ENCODE assay signal across 1 cellular context in genomic region chr6:121436966-121437756, GRCh38.
TF ChIP-seq lines count a peak whose summit lies in the region.

No MANE protein-coding gene starts in this region.

TF ChIP-seq in HEK293, 187 proteins besides CTCF, POLR2A, EP300 and RAD21 (continued from another document and continues in another):
- TF ChIP-seq PATZ1 (tag by site-specific recombination; IDR thresholded peaks at IDR 0.05) (no peak), GLIS2 (tag by site-specific recombination; IDR thresholded peaks at IDR 0.05) (peak; percentile 41; the same call in 1 of the 2 replicates), ZBTB20 (tag by site-specific recombination; IDR thresholded peaks at IDR 0.05) (peak; percentile 31), GLIS1 (tag by site-specific recombination; IDR thresholded peaks at IDR 0.05) (peak; percentile 53), ZNF670 (tag by site-specific recombination; IDR thresholded peaks at IDR 0.05; ENCODE audit: low read depth) (no peak), ZNF221 (tag by site-specific recombination; IDR thresholded peaks at IDR 0.05; ENCODE audit: borderline replicate concordance) (no peak), ZBTB1 (tag by site-specific recombination; IDR thresholded peaks at IDR 0.05) (no peak), ZNF146 (tag by site-specific recombination; IDR thresholded peaks at IDR 0.05) (no peak), ZNF335 (tag by site-specific recombination; conservative IDR thresholded peaks at IDR 0.05) (peak; percentile 82), SP2 (tag by site-specific recombination; IDR thresholded peaks at IDR 0.05) (0 out of 2 replicates have a peak, but pooled peaks have one; percentile 9), ZEB2 (tag by site-specific recombination; IDR thresholded peaks at IDR 0.05) (no peak), ZNF76 (tag by site-specific recombination; IDR thresholded peaks at IDR 0.05; ENCODE audit: borderline replicate concordance, low read depth) (peak; percentile 41; the same call in 1 of the 2 replicates), ZNF121 (tag by site-specific recombination; IDR thresholded peaks at IDR 0.05) (peak; percentile 97), ZNF37A (tag by site-specific recombination; IDR thresholded peaks at IDR 0.05) (no peak), SCRT2 (tag by site-specific recombination; IDR thresholded peaks at IDR 0.05) (no peak), HIC1 (tag by site-specific recombination; IDR thresholded peaks at IDR 0.05) (no peak), WT1 (tag by site-specific recombination; IDR thresholded peaks at IDR 0.05) (no peak), ZNF513 (tag by site-specific recombination; IDR thresholded peaks at IDR 0.05) (no peak), ZNF48 (tag by site-specific recombination; IDR thresholded peaks at IDR 0.05) (no peak), ZNF311 (tag by site-specific recombination; IDR thresholded peaks at IDR 0.05; ENCODE audit: borderline replicate concordance) (no peak), ZSCAN16 (tag by site-specific recombination; IDR thresholded peaks at IDR 0.05) (no peak), ZNF175 (tag by site-specific recombination; IDR thresholded peaks at IDR 0.05) (no peak), ZNF148 (tag by site-specific recombination; IDR thresholded peaks at IDR 0.05; ENCODE audit: borderline replicate concordance) (no peak), HOXC10 (CRISPR knock-in tag; IDR thresholded peaks at IDR 0.05) (no peak), ZNF394 (tag by site-specific recombination; IDR thresholded peaks at IDR 0.05; ENCODE audit: borderline replicate concordance) (no peak), ZNF600 (tag by site-specific recombination; IDR thresholded peaks at IDR 0.05) (no peak), ZBTB11 (tag by site-specific recombination; conservative IDR thresholded peaks at IDR 0.05; ENCODE audit: low read depth) (no peak), ZSCAN30 (tag by site-specific recombination; IDR thresholded peaks at IDR 0.05) (peak; percentile 57; the same call in 1 of the 2 replicates), ZNF843 (tag by site-specific recombination; IDR thresholded peaks at IDR 0.05) (no peak), BCL11A (tag by site-specific recombination; IDR thresholded peaks at IDR 0.05; ENCODE audit: low read depth) (no peak), ZNF585B (tag by site-specific recombination; IDR thresholded peaks at IDR 0.05) (no peak), PRDM6 (tag by site-specific recombination; IDR thresholded peaks at IDR 0.05) (peak; percentile 32; the same call in 1 of the 2 replicates), ZNF654 (tag by site-specific recombination; IDR thresholded peaks at IDR 0.05; ENCODE audit: low read depth) (no peak), ZNF214 (tag by site-specific recombination; IDR thresholded peaks at IDR 0.05; ENCODE audit: borderline replicate concordance) (no peak)
- TF ChIP-seq, protein P1, sequence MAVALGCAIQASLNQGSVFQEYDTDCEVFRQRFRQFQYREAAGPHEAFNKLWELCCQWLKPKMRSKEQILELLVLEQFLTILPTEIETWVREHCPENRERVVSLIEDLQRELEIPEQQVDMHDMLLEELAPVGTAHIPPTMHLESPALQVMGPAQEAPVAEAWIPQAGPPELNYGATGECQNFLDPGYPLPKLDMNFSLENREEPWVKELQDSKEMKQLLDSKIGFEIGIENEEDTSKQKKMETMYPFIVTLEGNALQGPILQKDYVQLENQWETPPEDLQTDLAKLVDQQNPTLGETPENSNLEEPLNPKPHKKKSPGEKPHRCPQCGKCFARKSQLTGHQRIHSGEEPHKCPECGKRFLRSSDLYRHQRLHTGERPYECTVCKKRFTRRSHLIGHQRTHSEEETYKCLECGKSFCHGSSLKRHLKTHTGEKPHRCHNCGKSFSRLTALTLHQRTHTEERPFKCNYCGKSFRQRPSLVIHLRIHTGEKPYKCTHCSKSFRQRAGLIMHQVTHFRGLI (tag by site-specific recombination; IDR thresholded peaks at IDR 0.05): no peak
- TF ChIP-seq, protein P2, sequence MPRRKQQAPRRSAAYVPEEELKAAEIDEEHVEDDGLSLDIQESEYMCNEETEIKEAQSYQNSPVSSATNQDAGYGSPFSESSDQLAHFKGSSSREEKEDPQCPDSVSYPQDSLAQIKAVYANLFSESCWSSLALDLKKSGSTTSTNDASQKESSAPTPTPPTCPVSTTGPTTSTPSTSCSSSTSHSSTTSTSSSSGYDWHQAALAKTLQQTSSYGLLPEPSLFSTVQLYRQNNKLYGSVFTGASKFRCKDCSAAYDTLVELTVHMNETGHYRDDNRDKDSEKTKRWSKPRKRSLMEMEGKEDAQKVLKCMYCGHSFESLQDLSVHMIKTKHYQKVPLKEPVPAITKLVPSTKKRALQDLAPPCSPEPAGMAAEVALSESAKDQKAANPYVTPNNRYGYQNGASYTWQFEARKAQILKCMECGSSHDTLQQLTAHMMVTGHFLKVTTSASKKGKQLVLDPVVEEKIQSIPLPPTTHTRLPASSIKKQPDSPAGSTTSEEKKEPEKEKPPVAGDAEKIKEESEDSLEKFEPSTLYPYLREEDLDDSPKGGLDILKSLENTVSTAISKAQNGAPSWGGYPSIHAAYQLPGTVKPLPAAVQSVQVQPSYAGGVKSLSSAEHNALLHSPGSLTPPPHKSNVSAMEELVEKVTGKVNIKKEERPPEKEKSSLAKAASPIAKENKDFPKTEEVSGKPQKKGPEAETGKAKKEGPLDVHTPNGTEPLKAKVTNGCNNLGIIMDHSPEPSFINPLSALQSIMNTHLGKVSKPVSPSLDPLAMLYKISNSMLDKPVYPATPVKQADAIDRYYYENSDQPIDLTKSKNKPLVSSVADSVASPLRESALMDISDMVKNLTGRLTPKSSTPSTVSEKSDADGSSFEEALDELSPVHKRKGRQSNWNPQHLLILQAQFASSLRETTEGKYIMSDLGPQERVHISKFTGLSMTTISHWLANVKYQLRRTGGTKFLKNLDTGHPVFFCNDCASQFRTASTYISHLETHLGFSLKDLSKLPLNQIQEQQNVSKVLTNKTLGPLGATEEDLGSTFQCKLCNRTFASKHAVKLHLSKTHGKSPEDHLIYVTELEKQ (tag by site-specific recombination; IDR thresholded peaks at IDR 0.05; ENCODE audit: borderline replicate concordance): no peak
- TF ChIP-seq, protein P3, sequence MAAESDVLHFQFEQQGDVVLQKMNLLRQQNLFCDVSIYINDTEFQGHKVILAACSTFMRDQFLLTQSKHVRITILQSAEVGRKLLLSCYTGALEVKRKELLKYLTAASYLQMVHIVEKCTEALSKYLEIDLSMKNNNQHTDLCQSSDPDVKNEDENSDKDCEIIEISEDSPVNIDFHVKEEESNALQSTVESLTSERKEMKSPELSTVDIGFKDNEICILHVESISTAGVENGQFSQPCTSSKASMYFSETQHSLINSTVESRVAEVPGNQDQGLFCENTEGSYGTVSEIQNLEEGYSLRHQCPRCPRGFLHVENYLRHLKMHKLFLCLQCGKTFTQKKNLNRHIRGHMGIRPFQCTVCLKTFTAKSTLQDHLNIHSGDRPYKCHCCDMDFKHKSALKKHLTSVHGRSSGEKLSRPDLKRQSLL (tag by site-specific recombination; IDR thresholded peaks at IDR 0.05): no peak
